In the genomic region with DNA sequence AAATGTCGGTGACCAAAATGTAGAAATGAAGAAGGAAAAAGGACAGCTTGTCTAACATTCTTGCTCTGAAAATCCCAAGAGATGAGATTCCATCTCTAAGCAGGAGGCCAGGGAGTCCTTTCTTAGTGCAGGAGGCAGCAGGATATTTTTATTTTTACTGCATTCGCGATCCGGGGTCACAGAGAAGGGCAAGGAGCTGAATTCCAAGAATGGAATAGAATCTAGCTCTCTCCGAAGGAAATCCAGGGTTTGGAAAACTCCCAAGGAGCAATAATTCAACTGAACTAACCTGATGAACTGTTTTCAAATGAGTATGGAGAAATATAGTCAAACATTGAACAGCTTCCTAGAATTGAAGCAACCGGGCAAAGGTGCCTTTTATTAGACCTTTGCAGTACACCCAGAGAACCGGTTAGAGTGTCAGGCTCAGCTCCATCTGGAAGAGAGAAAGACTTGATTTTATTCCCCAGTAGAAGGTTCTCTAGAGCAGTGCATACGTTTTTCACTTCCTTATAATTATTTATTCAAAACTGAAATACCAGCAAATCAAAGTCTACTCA, we compare ENCODE assay signal across 17 cellular contexts.
"Had no signal": no experiment of that assay in that cellular context is flagged by ENCODE, and none has a peak within 500 bp of the region (broad histone marks: within the 10 kb centered on the region; RNA-seq: fewer than 3 reads in every experiment).

No MANE protein-coding gene starts in this region.

- FAIRE-seq: colon, frontal cortex had no signal

- H3K4me1 ChIP-seq: spleen had no signal

- H3K9me3 ChIP-seq: body of pancreas, spleen, upper lobe of left lung had no signal

- H3K36me3 ChIP-seq: spleen, upper lobe of left lung had no signal

- H3K27me3 ChIP-seq: body of pancreas, spleen, upper lobe of left lung had no signal

- H3K4me3 ChIP-seq: body of pancreas, spleen, upper lobe of left lung had no signal

- H3K27ac ChIP-seq: body of pancreas, spleen, upper lobe of left lung had no signal

- DNase-seq: activated CD4-positive, alpha-beta T cell treated with anti-CD3 and anti-CD28 coated beads, Interleukin-2, amount 50 U/mL, for 48 hours; activated naive CD4-positive, alpha-beta T cell treated with anti-CD3 and anti-CD28 coated beads, Interleukin-2, amount 10 ng/mL, durations not matched to agents 7 days and 5 days; body of pancreas; caudate nucleus; effector CD4-positive, alpha-beta T cell; head of caudate nucleus; left cardiac atrium; naive thymus-derived CD4-positive, alpha-beta T cell; posterior cingulate gyrus; right cardiac atrium; spleen; stimulated activated CD4-positive, alpha-beta T cell treated with anti-CD3 and anti-CD28 coated beads, Interleukin-2, amount 100 ng/mL, for 24 hours; stimulated activated naive B cell treated with anti-CD40 and anti-IgM and Interleukin-4, amounts not matched to agents 10 μg/mL and 1 μg/mL and 100 μg/mL, for 72 hours; substantia nigra; upper lobe of left lung had no signal

- ATAC-seq: body of pancreas; left cardiac atrium; naive thymus-derived CD4-positive, alpha-beta T cell; right cardiac atrium had no signal
